1 cellular context compared by ENCODE assay signal in the genomic region with DNA sequence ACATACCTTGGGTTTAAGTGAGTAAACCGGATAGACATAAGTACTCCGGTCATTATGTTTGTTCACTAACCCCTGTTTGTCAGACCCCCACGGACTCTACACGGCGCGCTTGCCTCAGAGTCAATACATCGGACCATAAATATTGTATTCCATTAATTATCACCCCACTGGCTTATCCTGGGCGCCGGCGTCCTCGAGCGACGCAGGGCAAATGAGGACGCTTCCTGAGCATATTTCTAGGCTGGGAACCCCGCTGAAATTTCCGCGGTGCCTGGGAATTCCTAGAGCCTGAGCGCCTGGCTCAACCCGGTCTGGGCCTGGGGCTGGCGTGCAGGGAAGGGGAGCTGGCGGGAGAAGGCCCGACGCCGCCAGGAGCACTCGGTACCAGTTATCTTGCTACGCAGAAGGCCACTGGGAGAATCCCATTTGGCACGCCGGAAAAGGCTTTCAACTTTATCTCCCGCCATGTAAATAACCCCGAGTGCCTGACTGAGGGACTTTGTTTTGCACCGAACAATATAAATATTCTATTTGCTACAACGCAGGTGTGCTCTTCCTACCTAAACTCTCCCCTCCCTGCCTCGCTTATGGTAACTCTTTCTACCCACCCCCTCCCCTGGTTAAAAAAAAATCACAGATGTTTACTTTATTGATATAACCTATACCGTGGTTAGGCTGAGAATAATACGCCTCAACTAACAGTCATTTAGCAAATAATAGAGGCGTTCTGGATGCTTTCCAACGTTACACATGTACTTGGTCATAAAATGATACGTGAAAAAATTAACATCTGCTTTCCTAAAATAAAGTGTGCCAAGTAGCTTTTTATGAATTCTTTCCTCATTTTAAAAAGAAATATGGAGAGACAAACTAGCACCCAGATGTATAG.
TF ChIP-seq lines count a peak whose summit lies in the region.

No MANE protein-coding gene starts in this region.

TF ChIP-seq in endothelial cell of umbilical vein, 7 proteins besides CTCF, POLR2A, EP300 and RAD21:
- TF ChIP-seq EZH2 (IDR thresholded peaks at IDR 0.05; ENCODE audit: borderline replicate concordance, low read depth, low read length, severe bottlenecking) (peak; percentile 77), MYC (IDR thresholded peaks at IDR 0.05; ENCODE audit: low read depth, low read length) (no peak)
TF ChIP-seq in endothelial cell of umbilical vein: peak in this region for 1.
